25 cellular contexts compared by ENCODE assay signal in the genomic region with DNA sequence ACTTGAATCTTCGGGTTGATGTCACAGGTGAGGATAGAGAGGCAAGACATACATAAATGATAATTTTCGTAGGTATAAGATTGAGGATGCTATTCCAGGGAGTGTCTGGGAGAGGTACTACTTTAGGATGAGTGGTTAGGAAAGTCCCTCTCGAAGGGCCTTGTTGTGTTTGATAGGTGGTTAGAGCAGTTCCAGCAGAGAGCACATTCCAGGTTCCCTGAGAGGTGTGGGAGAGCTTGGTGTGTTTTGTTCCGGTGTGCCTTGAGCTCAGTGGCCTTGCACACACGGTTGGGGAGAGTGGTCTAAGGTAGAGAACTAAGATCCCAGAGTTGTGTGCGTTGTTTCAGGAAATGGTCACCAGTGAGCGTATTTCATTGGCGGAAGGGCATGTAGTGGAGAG.
"Had no signal": no experiment of that assay in that cellular context is flagged by ENCODE, and none has a peak within 500 bp of the region (broad histone marks: within the 10 kb centered on the region; RNA-seq: fewer than 3 reads in every experiment).

No MANE protein-coding gene starts in this region.

- H3K27ac ChIP-seq: neutrophil, parathyroid adenoma, right atrium auricular region, right lobe of liver, transverse colon, uterus had no signal

- H3K4me2 ChIP-seq: smooth muscle cell had no signal

- H3K9me3 Mint-ChIP-seq: naive thymus-derived CD8-positive, alpha-beta T cell; nephron; neural crest cell; stimulated activated memory B cell treated with anti-CD40 and anti-IgM and Interleukin-4, amounts not matched to agents 10 μg/mL and 1 μg/mL and 100 μg/mL, for 72 hours; stimulated activated naive CD8-positive, alpha-beta T cell treated with anti-CD3 and anti-CD28 coated beads, Interleukin-15, amount 100 ng/mL, for 72 hours had no signal

- H2AFZ ChIP-seq: parathyroid adenoma had no signal

- H3K36me3 ChIP-seq: right atrium auricular region, right lobe of liver, transverse colon, uterus had no signal

- H3K27me3 Mint-ChIP-seq: naive thymus-derived CD8-positive, alpha-beta T cell; stimulated activated memory B cell treated with anti-CD40 and anti-IgM and Interleukin-4, amounts not matched to agents 10 μg/mL and 1 μg/mL and 100 μg/mL, for 72 hours; stimulated activated naive CD8-positive, alpha-beta T cell treated with anti-CD3 and anti-CD28 coated beads, Interleukin-15, amount 100 ng/mL, for 72 hours had no signal

- H3K4me1 Mint-ChIP-seq: nephron; stimulated activated memory B cell treated with anti-CD40 and anti-IgM and Interleukin-4, amounts not matched to agents 10 μg/mL and 1 μg/mL and 100 μg/mL, for 72 hours; stimulated activated naive CD8-positive, alpha-beta T cell treated with anti-CD3 and anti-CD28 coated beads, Interleukin-15, amount 100 ng/mL, for 72 hours had no signal

- H3K4me1 ChIP-seq: parathyroid adenoma, right atrium auricular region, right lobe of liver, uterus had no signal

- H3K4me3 Mint-ChIP-seq: naive thymus-derived CD8-positive, alpha-beta T cell; nephron; neural crest cell; stimulated activated memory B cell treated with anti-CD40 and anti-IgM and Interleukin-4, amounts not matched to agents 10 μg/mL and 1 μg/mL and 100 μg/mL, for 72 hours; stimulated activated naive CD8-positive, alpha-beta T cell treated with anti-CD3 and anti-CD28 coated beads, Interleukin-15, amount 100 ng/mL, for 72 hours had no signal

- ATAC-seq: left cardiac atrium; left lobe of liver; naive thymus-derived CD8-positive, alpha-beta T cell; right lobe of liver; stimulated activated memory B cell treated with anti-CD40 and anti-IgM and Interleukin-4, amounts not matched to agents 10 μg/mL and 1 μg/mL and 100 μg/mL, for 72 hours; stimulated activated naive CD8-positive, alpha-beta T cell treated with anti-CD3 and anti-CD28 coated beads, Interleukin-15, amount 100 ng/mL, for 72 hours had no signal

- H3K4me3 ChIP-seq: right atrium auricular region, right lobe of liver, smooth muscle cell, transverse colon, uterus had no signal

- FAIRE-seq: keratinocyte had no signal

- H3K79me2 ChIP-seq: parathyroid adenoma had no signal

- H3K27ac Mint-ChIP-seq: nephron; stimulated activated memory B cell treated with anti-CD40 and anti-IgM and Interleukin-4, amounts not matched to agents 10 μg/mL and 1 μg/mL and 100 μg/mL, for 72 hours; stimulated activated naive CD8-positive, alpha-beta T cell treated with anti-CD3 and anti-CD28 coated beads, Interleukin-15, amount 100 ng/mL, for 72 hours had no signal

- DNase-seq: hippocampal formation; kidney glomerular epithelial cell; left cardiac atrium; mesenchymal stem cell; naive thymus-derived CD8-positive, alpha-beta T cell; occipital lobe; right lobe of liver; stimulated activated CD4-positive, alpha-beta T cell treated with anti-CD3 and anti-CD28 coated beads, Interleukin-1b, Interleukin-23, amount 100 ng/mL, for 48 hours; stimulated activated CD4-positive, alpha-beta T cell treated with anti-CD3 and anti-CD28 coated beads, Interleukin-2, amount 100 ng/mL, for 48 hours; stimulated activated CD4-positive, alpha-beta T cell treated with anti-CD3 and anti-CD28 coated beads, Interleukin-4, amount 100 ng/mL, for 4 hours; stimulated activated CD8-positive, alpha-beta memory T cell treated with anti-CD3 and anti-CD28 coated beads, Interleukin-4, amount 100 ng/mL, for 48 hours; stimulated activated naive CD4-positive, alpha-beta T cell treated with Interleukin-2 at 50 U/mL for 16 hours; stimulated activated naive CD8-positive, alpha-beta T cell treated with anti-CD3 and anti-CD28 coated beads, Interleukin-15, amount 100 ng/mL, for 72 hours; substantia nigra; transverse colon; uterus had no signal

- H3K9ac ChIP-seq: parathyroid adenoma had no signal

- H3K27me3 ChIP-seq: neutrophil, right atrium auricular region, right lobe of liver, transverse colon, uterus had no signal

- H3K9me3 ChIP-seq: neutrophil, right atrium auricular region, right lobe of liver, transverse colon, uterus had no signal
